ENCODE assay signal across 21 cellular contexts in genomic region chr9:137234758-137235423, GRCh38. TPM values are rescaled to one million over a fixed set of nuclear protein-coding genes. Genes with fewer than 3 reads are reported as not detected.
"Had no signal": no experiment of that assay in that cellular context is flagged by ENCODE, and none has a peak within 500 bp of the region (broad histone marks: within the 10 kb centered on the region; RNA-seq: fewer than 3 reads in every experiment).

No MANE protein-coding gene starts in this region.

- H3K4me3 Mint-ChIP-seq: activated naive CD4-positive, alpha-beta T cell treated with anti-CD3 and anti-CD28 coated beads for 36 hours; activated T-helper 17 cell treated with anti-CD3 and anti-CD28 coated beads, Interleukin-2, amount 50 U/mL, for 72 hours had no signal

- H3K9ac ChIP-seq: parathyroid adenoma had no signal

- H3K27ac Mint-ChIP-seq: activated naive CD4-positive, alpha-beta T cell treated with anti-CD3 and anti-CD28 coated beads for 36 hours; activated T-helper 17 cell treated with anti-CD3 and anti-CD28 coated beads, Interleukin-2, amount 50 U/mL, for 72 hours had no signal

- H3K36me3 ChIP-seq: colonic mucosa, esophagus squamous epithelium, heart right ventricle, tibial artery, vagina had no signal

- H3K27ac ChIP-seq: colonic mucosa, esophagus squamous epithelium, heart right ventricle, parathyroid adenoma, tibial artery, vagina, VCaP had no signal

- H3K4me3 ChIP-seq: colonic mucosa, esophagus squamous epithelium, heart right ventricle, tibial artery, vagina had no signal

- H3K9me3 Mint-ChIP-seq: activated naive CD4-positive, alpha-beta T cell treated with anti-CD3 and anti-CD28 coated beads for 36 hours; activated T-helper 17 cell treated with anti-CD3 and anti-CD28 coated beads, Interleukin-2, amount 50 U/mL, for 72 hours had no signal

- DNase-seq: activated CD4-positive, alpha-beta T cell treated with anti-CD3 and anti-CD28 coated beads for 48 hours; activated CD8-positive, alpha-beta memory T cell treated with anti-CD3 and anti-CD28 coated beads for 24 hours; activated naive CD4-positive, alpha-beta T cell treated with anti-CD3 and anti-CD28 coated beads for 36 hours; activated T-cell treated with anti-CD3 and anti-CD28 coated beads for 4 hours; colonic mucosa; esophagus squamous epithelium; heart right ventricle; kidney; left ventricle myocardium superior; mesendoderm; stimulated activated CD4-positive, alpha-beta T cell treated with anti-CD3 and anti-CD28 coated beads, Interleukin-15, amount 100 ng/mL, for 24 hours; stimulated activated CD4-positive, alpha-beta T cell treated with anti-CD3 and anti-CD28 coated beads, Interleukin-4, amount 100 ng/mL, for 4 hours; T-helper 9 cell; tibial artery had no signal

- FAIRE-seq: kidney had no signal

- H2AFZ ChIP-seq: parathyroid adenoma had no signal

- ATAC-seq: activated T-helper 17 cell treated with anti-CD3 and anti-CD28 coated beads, Interleukin-2, amount 50 U/mL, for 72 hours; heart right ventricle; left ventricle myocardium superior had no signal

- H3K9me3 ChIP-seq: colonic mucosa, esophagus squamous epithelium, heart right ventricle, tibial artery, vagina had no signal

- H3K4me1 Mint-ChIP-seq: activated T-helper 17 cell treated with anti-CD3 and anti-CD28 coated beads, Interleukin-2, amount 50 U/mL, for 72 hours had no signal

- H3K79me2 ChIP-seq: parathyroid adenoma had no signal

RNA-seq across cellular contexts. Expression of gene SLC34A3, which starts 4.2 kb away (rescaled TPM):
- total RNA-seq: activated naive CD4-positive, alpha-beta T cell treated with anti-CD3 and anti-CD28 coated beads for 36 hours; activated T-helper 17 cell treated with anti-CD3 and anti-CD28 coated beads, Interleukin-2, amount 50 U/mL, for 72 hours; cardiac septum; colonic mucosa; heart right ventricle; left ventricle myocardium superior; renal cortical epithelial cell; skeletal muscle tissue; vagina had no signal
- polyA plus RNA-seq: heart right ventricle had no signal

RNA-seq across cellular contexts. Expression of gene RNF224, which starts 7.6 kb away (rescaled TPM):
- total RNA-seq: activated naive CD4-positive, alpha-beta T cell treated with anti-CD3 and anti-CD28 coated beads for 36 hours; cardiac septum; colonic mucosa; left ventricle myocardium superior; skeletal muscle tissue had no signal
- polyA plus RNA-seq: heart right ventricle had no signal

RNA-seq across cellular contexts. Expression of gene CYSRT1, which starts 9.9 kb away (rescaled TPM):
- total RNA-seq: cardiac septum, left ventricle myocardium superior, skeletal muscle tissue had no signal

RNA-seq across cellular contexts. Expression of gene RNF208, which starts 12.9 kb away (rescaled TPM):
- total RNA-seq: skeletal muscle tissue had no signal
